Comparison of ENCODE assay signal across 11 cellular contexts in the genomic region with DNA sequence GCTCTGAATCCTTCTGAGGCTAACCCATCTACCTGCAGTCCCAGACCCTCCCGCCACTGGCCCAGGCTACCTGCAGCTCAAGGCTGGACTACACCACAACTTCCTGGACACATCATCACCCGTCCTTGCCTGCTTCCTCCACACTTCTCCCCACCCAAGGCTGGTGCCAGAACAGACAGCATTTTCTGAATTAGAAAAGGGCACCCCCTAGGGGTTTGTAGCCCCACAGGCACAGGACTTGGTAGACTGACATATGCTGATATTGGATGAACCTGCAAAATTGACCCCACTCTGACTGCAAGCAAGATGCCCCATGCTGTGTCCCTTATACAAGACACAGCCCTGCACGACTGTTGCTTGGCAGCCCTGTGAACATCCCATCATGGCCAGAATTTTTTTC.
DNase-seq lines count a peak whose midpoint lies in the region; ATAC-seq lines count a peak whose summit lies in the region.
"Had no signal": no experiment of that assay in that cellular context is flagged by ENCODE, and none has a peak within 500 bp of the region (broad histone marks: within the 10 kb centered on the region; RNA-seq: fewer than 3 reads in every experiment).

No MANE protein-coding gene starts in this region.

- H3K27ac Mint-ChIP-seq in activated CD4-positive, alpha-beta T cell treated with anti-CD3 and anti-CD28 coated beads, Interleukin-2, amount 10 ng/mL, durations not matched to agents 24 days and 14 days, result no peak overlapping the region
- no peak overlapping the region for H3K27ac Mint-ChIP-seq in effector memory CD8-positive, alpha-beta T cell
- H3K27ac Mint-ChIP-seq: B cell; dendritic cell treated with granulocyte-macrophage colony-stimulating factor and Interleukin-4, amounts not matched to agents 40 ng/mL and 50 ng/mL, for 4 days had no signal

- H3K9me3 Mint-ChIP-seq in activated CD4-positive, alpha-beta T cell treated with anti-CD3 and anti-CD28 coated beads, Interleukin-2, amount 10 ng/mL, durations not matched to agents 24 days and 14 days, result no peaks in the 10 kb centered on the region
- no peaks in the 10 kb centered on the region for H3K9me3 Mint-ChIP-seq in effector memory CD8-positive, alpha-beta T cell
- H3K9me3 Mint-ChIP-seq: dendritic cell treated with granulocyte-macrophage colony-stimulating factor and Interleukin-4, amounts not matched to agents 40 ng/mL and 50 ng/mL, for 4 days had no signal

- DNase-seq in activated CD4-positive, alpha-beta T cell treated with anti-CD3 and anti-CD28 coated beads, Interleukin-2, amount 10 ng/mL, durations not matched to agents 24 days and 14 days, result peak; percentile 81
- DNase-seq in activated CD4-positive, alpha-beta T cell treated with anti-CD3 and anti-CD28 coated beads for 4 hours, result no peak
- peak; percentile 77 for DNase-seq in NCI-H69 (lab: John Stamatoyannopoulos, UW)
- peak in 2 of 3 experiments; percentile 1 to 6 for DNase-seq in effector memory CD8-positive, alpha-beta T cell
- DNase-seq in stimulated activated CD4-positive, alpha-beta T cell treated with anti-CD3 and anti-CD28 coated beads, Interleukin-2, amount 100 ng/mL, for 24 hours, result peak; percentile 4 to 26
- DNase-seq in GDM1 (lab: John Stamatoyannopoulos, UW), result no peak
- DNase-seq: NCI-H2081 had no signal

- H3K36me3 Mint-ChIP-seq in activated CD4-positive, alpha-beta T cell treated with anti-CD3 and anti-CD28 coated beads, Interleukin-2, amount 10 ng/mL, durations not matched to agents 24 days and 14 days (ENCODE audit: low read depth), result no peaks in the 10 kb centered on the region
- no peaks in the 10 kb centered on the region for H3K36me3 Mint-ChIP-seq in effector memory CD8-positive, alpha-beta T cell (ENCODE audit: insufficient read depth)

- peak; percentile 33 for ATAC-seq in effector memory CD8-positive, alpha-beta T cell (replicated peaks)
- ATAC-seq in GM19463 (IDR thresholded peaks at IDR 0.05; ENCODE audit: unreplicated experiment), result no peak
- ATAC-seq in HG02870 (IDR thresholded peaks at IDR 0.05; ENCODE audit: unreplicated experiment), result no peak

- peak overlapping the region; percentile 15 for H3K4me3 Mint-ChIP-seq in activated CD4-positive, alpha-beta T cell treated with anti-CD3 and anti-CD28 coated beads, Interleukin-2, amount 10 ng/mL, durations not matched to agents 24 days and 14 days
- no peak overlapping the region for H3K4me3 Mint-ChIP-seq in effector memory CD8-positive, alpha-beta T cell
- H3K4me3 Mint-ChIP-seq: B cell; dendritic cell treated with granulocyte-macrophage colony-stimulating factor and Interleukin-4, amounts not matched to agents 40 ng/mL and 50 ng/mL, for 4 days had no signal

- H3K4me1 Mint-ChIP-seq in activated CD4-positive, alpha-beta T cell treated with anti-CD3 and anti-CD28 coated beads, Interleukin-2, amount 10 ng/mL, durations not matched to agents 24 days and 14 days, result peaks cover 12% of the 10 kb centered on the region
- H3K4me1 Mint-ChIP-seq in effector memory CD8-positive, alpha-beta T cell (ENCODE audit: low read depth in 2 of 2), result peaks cover 0 to 4% of the 10 kb centered on the region in 2 donors
- H3K4me1 Mint-ChIP-seq: B cell had no signal

- peaks cover 8% of the 10 kb centered on the region for H3K27me3 Mint-ChIP-seq in activated CD4-positive, alpha-beta T cell treated with anti-CD3 and anti-CD28 coated beads, Interleukin-2, amount 10 ng/mL, durations not matched to agents 24 days and 14 days
- peaks cover 20 to 42% of the 10 kb centered on the region in 2 donors for H3K27me3 Mint-ChIP-seq in effector memory CD8-positive, alpha-beta T cell

- intact Hi-C loops in activated CD4-positive, alpha-beta T cell treated with anti-CD3 and anti-CD28 coated beads, Interleukin-2, amount 10 ng/mL, durations not matched to agents 24 days and 14 days (cut with micrococcal nuclease), result loop anchor here (2.0 to 10.0 kb wide), 2 partner anchors 130 to 960 kb away; no protein-coding TSS in a partner anchor

Comparison
In these comparisons a context has a peak if more than half of its experiments do, and no peak if none do; other contexts are left out.
1. DNase-seq: peak in activated CD4-positive, alpha-beta T cell treated with anti-CD3 and anti-CD28 coated beads, Interleukin-2, amount 10 ng/mL, durations not matched to agents 24 days and 14 days (single experiment), NCI-H69 (single experiment), effector memory CD8-positive, alpha-beta T cell (2 of 3) and stimulated activated CD4-positive, alpha-beta T cell treated with anti-CD3 and anti-CD28 coated beads, Interleukin-2, amount 100 ng/mL, for 24 hours (2 of 2); none in activated CD4-positive, alpha-beta T cell treated with anti-CD3 and anti-CD28 coated beads for 4 hours (0 of 2) and GDM1 (single experiment).